Comparison of ENCODE assay signal across 22 cellular contexts in genomic region chr1:30648408-30649000, GRCh38.
A peak's percentile ranks its signal among the peaks of the same experiment; 100 is the strongest.
DNase-seq lines count a peak whose midpoint lies in the region; ATAC-seq, FAIRE-seq and TF ChIP-seq lines count a peak whose summit lies in the region.
"Had no signal": no experiment of that assay in that cellular context is flagged by ENCODE, and none has a peak within 500 bp of the region (broad histone marks: within the 10 kb centered on the region; RNA-seq: fewer than 3 reads in every experiment).

No MANE protein-coding gene starts in this region.

- H3K27me3 ChIP-seq in heart left ventricle (peaks cover 0 to 42% (median 10%) of the 10 kb centered on the region in 9 donors), bronchial epithelial cell (ENCODE audit: control insufficient read depth, insufficient read depth, low read length) (no peaks in the 10 kb centered on the region), foreskin keratinocyte (no peaks in the 10 kb centered on the region), upper lobe of left lung (no peaks in the 10 kb centered on the region), vagina (no peaks in the 10 kb centered on the region)
- H3K27me3 ChIP-seq: Peyer's patch had no signal

- 69 to 74% (median 72%) methylated on average over 9 of the region's 9 CpGs for WGBS in heart left ventricle, 4 donors
- WGBS in upper lobe of left lung, 2 donors: 72 to 84% methylated on average over 9 of the region's 9 CpGs

- TF ChIP-seq CTCF in heart left ventricle (IDR thresholded peaks at IDR 0.05) (no peak), bronchial epithelial cell (IDR thresholded peaks at IDR 0.05; ENCODE audit: insufficient read depth, low read length, severe bottlenecking) (no peak), foreskin keratinocyte (conservative IDR thresholded peaks at IDR 0.05) (no peak), upper lobe of left lung (IDR thresholded peaks at IDR 0.05) (no peak), vagina (IDR thresholded peaks at IDR 0.05) (no peak)

- DNase-seq in cardiac septum (ENCODE audit: low spot score) (peak; percentile 20), heart left ventricle (no peak), bronchial epithelial cell (ENCODE audit: low read depth) (peak; percentile 43), foreskin keratinocyte (peak in 1 of 2 donors; percentile 49), upper lobe of left lung (no peak), vagina (ENCODE audit: extremely low spot score in 2 of 2) (no peak), COR-L47 (lab: John Stamatoyannopoulos, UW) (no peak)
- DNase-seq in stimulated activated naive CD8-positive, alpha-beta T cell treated with anti-CD3 and anti-CD28 coated beads, Interleukin-15, Interleukin-2, amounts not matched to agents 100 U/mL and 50 U/mL, for 24 hours: no peak
- DNase-seq: 8988T; CD4-positive, CD25-positive, alpha-beta regulatory T cell; DMS153; GDM1; H9; NCI-H146; NCI-H2081; NCI-H2171 treated with DMSO at 0.1 percent for 48 hours; NCI-H446 treated with DMSO at 0.1 percent for 48 hours; NCI-H748 treated with DMSO at 0.1 percent for 48 hours; NK-92 treated with Interleukin-12 subunit alpha and Interleukin-12 subunit beta, amount 100 ng/mL, for 24 hours; Right ventricle myocardium superior had no signal

- H3K27ac ChIP-seq in heart left ventricle: no peak overlapping the region
- peak overlapping the region; percentile 45 for H3K27ac ChIP-seq in foreskin keratinocyte
- H3K27ac ChIP-seq in upper lobe of left lung: no peak overlapping the region
- H3K27ac ChIP-seq in vagina: no peak overlapping the region
- H3K27ac ChIP-seq: KMS-11, Peyer's patch had no signal

- TF ChIP-seq POLR2A in heart left ventricle (IDR thresholded peaks at IDR 0.05) (no peak), upper lobe of left lung (IDR thresholded peaks at IDR 0.05) (no peak), vagina (IDR thresholded peaks at IDR 0.05) (no peak)

- no peak for TF ChIP-seq EP300 in upper lobe of left lung (IDR thresholded peaks at IDR 0.05)

- H3K36me3 ChIP-seq in heart left ventricle (no peaks in the 10 kb centered on the region), bronchial epithelial cell (ENCODE audit: control insufficient read depth, insufficient read depth, low read length) (no peaks in the 10 kb centered on the region), upper lobe of left lung (no peaks in the 10 kb centered on the region), vagina (no peaks in the 10 kb centered on the region)
- H3K36me3 ChIP-seq: Peyer's patch had no signal

- H3K4me1 ChIP-seq in heart left ventricle: no peaks in the 10 kb centered on the region
- peaks cover 36% of the 10 kb centered on the region for H3K4me1 ChIP-seq in foreskin keratinocyte
- peaks cover 0 to 2% (median 0%) of the 10 kb centered on the region in 4 donors for H3K4me1 ChIP-seq in upper lobe of left lung
- H3K4me1 ChIP-seq in vagina: peaks cover 26% of the 10 kb centered on the region
- H3K4me1 ChIP-seq: Peyer's patch had no signal

- intact Hi-C loops in cardiac septum (cut with DNase I): no loop called here
- intact Hi-C loops in heart left ventricle (cut with DNase I): no loop called here
- intact Hi-C loops in vagina (cut with DNase I): no loop called here

- no peak overlapping the region for H3K4me3 ChIP-seq in heart left ventricle
- no peak overlapping the region for H3K4me3 ChIP-seq in bronchial epithelial cell (ENCODE audit: low read depth, low read length)
- H3K4me3 ChIP-seq in upper lobe of left lung: no peak overlapping the region
- H3K4me3 ChIP-seq in vagina: no peak overlapping the region
- H3K4me3 ChIP-seq: Peyer's patch had no signal

- ATAC-seq in heart left ventricle (no peak), foreskin keratinocyte (peak; percentile 4), upper lobe of left lung (ENCODE audit: low FRiP score in 2 of 2) (no peak)
- no peak for ATAC-seq in stimulated activated naive CD8-positive, alpha-beta T cell treated with anti-CD3 and anti-CD28 coated beads, Interleukin-15, Interleukin-2, amounts not matched to agents 100 U/mL and 50 U/mL, for 24 hours

- no peak for FAIRE-seq in bronchial epithelial cell (lab: Jason Lieb, UNC)

- H3K9me3 ChIP-seq in heart left ventricle (no peaks in the 10 kb centered on the region), upper lobe of left lung (no peaks in the 10 kb centered on the region), vagina (no peaks in the 10 kb centered on the region)
- H3K9me3 ChIP-seq: Peyer's patch had no signal

Comparison
In these comparisons a context has a peak if more than half of its experiments do, and no peak if none do; other contexts are left out.
1. DNase-seq: peak in cardiac septum (single experiment) and bronchial epithelial cell (single experiment); none in heart left ventricle (0 of 5), stimulated activated naive CD8-positive, alpha-beta T cell treated with anti-CD3 and anti-CD28 coated beads, Interleukin-15, Interleukin-2, amounts not matched to agents 100 U/mL and 50 U/mL, for 24 hours (single experiment), upper lobe of left lung (0 of 2), vagina (0 of 2) and COR-L47 (single experiment).